ENCODE assay signal across 22 cellular contexts in genomic region chr3:55742027-55742710, GRCh38.
DNase-seq lines count a peak whose midpoint lies in the region; ATAC-seq, FAIRE-seq and TF ChIP-seq lines count a peak whose summit lies in the region.
"Had no signal": no experiment of that assay in that cellular context is flagged by ENCODE, and none has a peak within 500 bp of the region (broad histone marks: within the 10 kb centered on the region; RNA-seq: fewer than 3 reads in every experiment).

No MANE protein-coding gene starts in this region.

- H4K20me1 ChIP-seq in IMR-90 (ENCODE audit: insufficient read depth, low read length) (no peaks in the 10 kb centered on the region), OCI-LY1 (ENCODE audit: insufficient read depth, low read length) (no peaks in the 10 kb centered on the region), HepG2 (ENCODE audit: insufficient read depth, low read length) (no peaks in the 10 kb centered on the region)

- intact Hi-C loops in IMR-90 (cut with micrococcal nuclease) = no loop called here
- intact Hi-C loops in HepG2 (cut with micrococcal nuclease; ENCODE audit: unreplicated experiment) = no loop called here

- TF ChIP-seq RAD21 in IMR-90 (IDR thresholded peaks at IDR 0.05; ENCODE audit: low read length) (no peak), HepG2 (CRISPR knock-in tag; IDR thresholded peaks at IDR 0.05) (no peak)

- no peak overlapping the region for H3K56ac ChIP-seq in IMR-90 (ENCODE audit: extremely low read depth, insufficient read depth, low read length)

- WGBS in IMR-90 (ENCODE audit: extremely low coverage in 2 of 2, insufficient read length in 1 of 2), 2 experiments = no CpG with 5 or more reads among the region's 3 CpGs
- 13% methylated on average over 3 of the region's 3 CpGs for WGBS in HepG2 (ENCODE audit: low lambda C conversion rate)

- no peak for TF ChIP-seq CTCF in IMR-90 (conservative IDR thresholded peaks at IDR 0.05; ENCODE audit: low read depth, low read length)
- TF ChIP-seq CTCF in OCI-LY1 (IDR thresholded peaks at IDR 0.05; ENCODE audit: low read length) = no peak
- no peak for TF ChIP-seq CTCF in foreskin fibroblast (IDR thresholded peaks at IDR 0.05; ENCODE audit: low read depth, low read length)
- no peak for TF ChIP-seq CTCF in HepG2 (CRISPR knock-in tag; IDR thresholded peaks at IDR 0.05)

- no peaks in the 10 kb centered on the region for H3F3A ChIP-seq in OCI-LY1 (ENCODE audit: insufficient read depth, low read length)

- no peak overlapping the region for H4K91ac ChIP-seq in IMR-90 (ENCODE audit: insufficient read depth, low read depth, low read length)

- 0 out of 2 replicates have a peak overlapping the region, but pooled peaks have one; percentile 59 for H4K5ac ChIP-seq in IMR-90 (ENCODE audit: low read depth, low read length)

- H2AK9ac ChIP-seq in IMR-90 (replicated peaks; ENCODE audit: low read depth, low read length, poor library complexity) = no peak overlapping the region

- peaks cover 3% of the 10 kb centered on the region; the same call in 1 of the 2 replicates for H3K9me1 ChIP-seq in IMR-90 (ENCODE audit: insufficient read depth, low read length)

- H3K9me2 ChIP-seq in OCI-LY1 (ENCODE audit: low read depth, low read length) = no peaks in the 10 kb centered on the region

- no peak overlapping the region for H2BK5ac ChIP-seq in IMR-90 (ENCODE audit: low read depth, low read length, poor library complexity, severe bottlenecking)

- ATAC-seq in IMR-90 (ENCODE audit: low read depth) (peak; percentile 85), HepG2 (no peak)
- ATAC-seq: CD8-positive, alpha-beta T cell; T-cell had no signal

- POLR2A ChIA-PET in IMR-90 (lab: Charles Lee; ENCODE audit: unreplicated experiment) (no interaction called here), HepG2 (lab: Yijun Ruan, JAX) (no interaction called here)

- H4K8ac ChIP-seq in IMR-90 (ENCODE audit: low read depth in 2 of 2, low read length in 2 of 2) = peak overlapping the region in 1 of 2 experiments; percentile 41; a peak in 1 of 4 replicates

- H3K4ac ChIP-seq in IMR-90 (ENCODE audit: low read depth, low read length) = no peak overlapping the region

- CTCF ChIA-PET in IMR-90 (lab: Yijun Ruan, JAX) (interaction anchor here (0.6 kb wide), 1 partner anchor 65 kb away, joined by 5 read pairs; no protein-coding TSS in a partner anchor), HepG2 (lab: Yijun Ruan, JAX; ENCODE audit: low intra/inter-chr PET ratio, low total read pairs) (no interaction called here)

- H3K79me1 ChIP-seq in IMR-90 (ENCODE audit: low read depth in 1 of 2, low read length in 2 of 2) = no peaks in the 10 kb centered on the region

- FAIRE-seq in HepG2 (lab: Jason Lieb, UNC) = no peak
- FAIRE-seq: GM19239 had no signal

- BruUV-seq in IMR-90 (replicated peaks; lab: Mats Ljungman, UMichigan) (no TSS peak), HepG2 (replicated peaks; lab: Mats Ljungman, UMichigan) (no TSS peak)

- H3K27me3 ChIP-seq in IMR-90 (ENCODE audit: control insufficient read depth, insufficient read depth, low read length) (no peaks in the 10 kb centered on the region), OCI-LY1 (ENCODE audit: insufficient read depth, low read length) (no peaks in the 10 kb centered on the region), HepG2 (ENCODE audit: control insufficient read depth in 1 of 2, insufficient read depth in 2 of 2, low read length in 2 of 2) (no peaks in the 10 kb centered on the region)
- H3K27me3 ChIP-seq: Peyer's patch had no signal

- H2AFZ ChIP-seq in IMR-90 (replicated peaks; ENCODE audit: low read length, poor library complexity) (no peak overlapping the region), OCI-LY1 (ENCODE audit: low read length) (no peak overlapping the region), HepG2 (ENCODE audit: low read length) (no peak overlapping the region)

- TF ChIP-seq POLR2A in IMR-90 (IDR thresholded peaks at IDR 0.05; ENCODE audit: low read depth, low read length) (no peak), HepG2 (IDR thresholded peaks at IDR 0.05; ENCODE audit: insufficient read depth in 1 of 2, low read depth in 2 of 2, low read length in 2 of 2) (no peak)

- no peak overlapping the region for H3K4me2 ChIP-seq in IMR-90 (ENCODE audit: low read depth, low read length)
- H3K4me2 ChIP-seq in OCI-LY1 (ENCODE audit: low read length) = no peak overlapping the region
- H3K4me2 ChIP-seq in HepG2 (ENCODE audit: low read depth, low read length) = no peak overlapping the region

- H3K9me3 ChIP-seq in IMR-90 (ENCODE audit: control insufficient read depth, insufficient read depth, low read length) (no peaks in the 10 kb centered on the region), OCI-LY1 (ENCODE audit: low read length) (no peaks in the 10 kb centered on the region), HepG2 (ENCODE audit: low read length) (no peaks in the 10 kb centered on the region)
- H3K9me3 ChIP-seq: Peyer's patch had no signal

- H3K14ac ChIP-seq in IMR-90 (replicated peaks; ENCODE audit: low read depth, low read length) = no peak overlapping the region

- H3K9ac ChIP-seq in IMR-90 (ENCODE audit: low read depth, low read length) (no peak overlapping the region), OCI-LY1 (ENCODE audit: low read length) (no peak overlapping the region), HepG2 (ENCODE audit: insufficient read depth, low read depth, low read length) (no peak overlapping the region)

- H3K4me3 ChIP-seq in IMR-90 (ENCODE audit: insufficient read depth, low read depth, low read length) = no peak overlapping the region
- no peak overlapping the region for H3K4me3 ChIP-seq in OCI-LY1 (ENCODE audit: low read depth, low read length, poor library complexity, severe bottlenecking)
- no peak overlapping the region for H3K4me3 ChIP-seq in foreskin fibroblast (ENCODE audit: low read depth in 1 of 2, low read length in 2 of 2)
- H3K4me3 ChIP-seq in HepG2 (replicated peaks in 1 of 3; ENCODE audit: insufficient read depth in 1 of 3, low read depth in 2 of 3, low read length in 3 of 3) = no peak overlapping the region
- H3K4me3 ChIP-seq: Peyer's patch had no signal

- no peak overlapping the region for H3K23ac ChIP-seq in IMR-90 (ENCODE audit: low read depth, low read length)

- no peaks in the 10 kb centered on the region for H3K36me3 ChIP-seq in IMR-90 (ENCODE audit: control insufficient read depth, insufficient read depth, low read length)
- no peaks in the 10 kb centered on the region for H3K36me3 ChIP-seq in OCI-LY1 (ENCODE audit: insufficient read depth, low read length)
- no peaks in the 10 kb centered on the region for H3K36me3 ChIP-seq in HepG2 (replicated peaks in 1 of 2; ENCODE audit: control insufficient read depth in 1 of 2, insufficient read depth in 2 of 2, low read length in 2 of 2)
- H3K36me3 ChIP-seq: Peyer's patch had no signal

- dilution Hi-C loops in IMR-90 (cut with HindIII; ENCODE audit: low sequenced_read_pairs, unreplicated experiment) = no loop called here

- H2BK20ac ChIP-seq in IMR-90 (ENCODE audit: low read depth, low read length) = no peak overlapping the region

- TF ChIP-seq EP300 in HepG2 (IDR thresholded peaks at IDR 0.05; ENCODE audit: low read depth in 2 of 2, low read length in 2 of 2) (no peak), HepG2 (CRISPR knock-in tag; IDR thresholded peaks at IDR 0.05; ENCODE audit: borderline replicate concordance) (no peak)

- H2BK120ac ChIP-seq in IMR-90 (ENCODE audit: low read depth, low read length) = peak overlapping the region; percentile 25; the same call in 1 of the 2 replicates

- H3K79me2 ChIP-seq in OCI-LY1 (ENCODE audit: insufficient read depth, low read length) = no peaks in the 10 kb centered on the region
- no peaks in the 10 kb centered on the region for H3K79me2 ChIP-seq in HepG2 (ENCODE audit: insufficient read depth, low read length)

- peaks cover 6% of the 10 kb centered on the region for H3K4me1 ChIP-seq in IMR-90 (ENCODE audit: control insufficient read depth, insufficient read depth, low read length)
- H3K4me1 ChIP-seq in OCI-LY1 (ENCODE audit: insufficient read depth, low read length, severe bottlenecking) = peaks cover 28% of the 10 kb centered on the region
- no peaks in the 10 kb centered on the region for H3K4me1 ChIP-seq in HepG2 (ENCODE audit: insufficient read depth, low read length)
- H3K4me1 ChIP-seq: Peyer's patch had no signal

- peak; percentile 2 to 77 (median 15) for DNase-seq in NCI-H1417 (lab: John Stamatoyannopoulos, UW)
- DNase-seq in NCI-H1417 treated with DMSO at 0.1 percent for 48 hours (lab: John Stamatoyannopoulos, UW) = no peak
- DNase-seq in IMR-90 = peak; percentile 11
- peak; percentile 6 to 24 for DNase-seq in foreskin fibroblast
- no peak for DNase-seq in HepG2 (ENCODE audit: low spot score)
- DNase-seq in activated gamma-delta T cell treated with Interleukin-2 at 50 U/mL for 16 hours = no peak
- DNase-seq in UCSD-AML1 (lab: John Stamatoyannopoulos, UW; ENCODE audit: unreplicated experiment) = no peak
- DNase-seq: 8988T; AML-193; C1 segment of cervical spinal cord; CD8-positive, alpha-beta T cell; GF-D8; H7; KBM-7; NCI-H1105 treated with DMSO at 0.1 percent for 48 hours; NCI-H2029; NCI-H446 treated with DMSO at 0.1 percent for 48 hours; NCI-H526 treated with DMSO at 0.1 percent for 48 hours; Peyer's patch; T-cell had no signal

- H3K27ac ChIP-seq in IMR-90 (ENCODE audit: insufficient read depth, low read length) (no peak overlapping the region), OCI-LY1 (ENCODE audit: low read depth, low read length, poor library complexity, severe bottlenecking) (peak overlapping the region; percentile 31), HepG2 (ENCODE audit: extremely low read length, insufficient read depth, low read length) (no peak overlapping the region)
- H3K27ac ChIP-seq: Peyer's patch had no signal

- H2BK15ac ChIP-seq in IMR-90 (ENCODE audit: low read depth, low read length) = no peak overlapping the region

- H3K18ac ChIP-seq in IMR-90 (ENCODE audit: low read depth, low read length) = peak overlapping the region; percentile 57

- H2AK5ac ChIP-seq in IMR-90 (ENCODE audit: low read depth, low read length) = no peak overlapping the region

- in situ Hi-C loops in IMR-90 (cut with MboI; ENCODE audit: low sequenced_read_pairs) (no loop called here), HepG2 (cut with HindIII; ENCODE audit: extremely low pct_ligation_motif_present, low pct_unique_long_range_greater_than_20kb) (loop anchor here (10.0 to 25.0 kb wide), 2 partner anchors 257 to 880 kb away; partner anchors contain the start of gene WNT5A)

TF ChIP-seq in IMR-90, 13 proteins besides CTCF, POLR2A, EP300 and RAD21 (continues in another document):
- TF ChIP-seq MAZ (IDR thresholded peaks at IDR 0.05; ENCODE audit: borderline replicate concordance, low read depth, low read length) = no peak

TF ChIP-seq in HepG2, 621 proteins besides CTCF, POLR2A, EP300 and RAD21 (continues in another document):
- TF ChIP-seq ZNF577 (CRISPR knock-in tag; IDR thresholded peaks at IDR 0.05; ENCODE audit: borderline replicate concordance, low read depth) (no peak), ZNF776 (CRISPR knock-in tag; IDR thresholded peaks at IDR 0.05) (no peak), ZNF124 (CRISPR knock-in tag; IDR thresholded peaks at IDR 0.05) (no peak), THAP7 (CRISPR knock-in tag; IDR thresholded peaks at IDR 0.05) (no peak)

Comparison
In these comparisons a context has a peak if more than half of its experiments do, and no peak if none do; other contexts are left out.
1. DNase-seq: peak in NCI-H1417 (3 of 3), IMR-90 (single experiment) and foreskin fibroblast (2 of 2); none in NCI-H1417 treated with DMSO at 0.1 percent for 48 hours (single experiment), HepG2 (single experiment), activated gamma-delta T cell treated with Interleukin-2 at 50 U/mL for 16 hours (single experiment) and UCSD-AML1 (single experiment).